ENCODE assay signal across 8 cellular contexts in genomic region chr15:40405501-40406381, GRCh38. TPM values are rescaled to one million over a fixed set of nuclear protein-coding genes. Genes with fewer than 3 reads are reported as not detected.
DNase-seq lines count a peak whose midpoint lies in the region; ATAC-seq and TF ChIP-seq lines count a peak whose summit lies in the region.

Gene IVD, plus strand, starts transcription at chr15:40405795. Its CDS starts 33 bp downstream, at chr15:40405828.

- no peak for TF ChIP-seq POLR2A in testis (IDR thresholded peaks at IDR 0.05)

- intact Hi-C loops in testis (cut with DNase I; ENCODE audit: low total_unique reads): no loop called here

- H3K4me3 ChIP-seq in GM06990 (replicated peaks; ENCODE audit: low read depth, low read length): peak within 1 kb of the TSS; percentile 73
- H3K4me3 ChIP-seq in testis: peak within 1 kb of the TSS; percentile 74 to 77

- H3K4me1 Mint-ChIP-seq in activated naive CD8-positive, alpha-beta T cell (ENCODE audit: low read depth): peaks cover 42% of the 10 kb centered on the region

- no peak for TF ChIP-seq CTCF in GM06990 (IDR thresholded peaks at IDR 0.05; ENCODE audit: insufficient read depth, low read length, poor library complexity, severe bottlenecking)
- no peak for TF ChIP-seq CTCF in omental fat pad (IDR thresholded peaks at IDR 0.05)
- no peak for TF ChIP-seq CTCF in testis (IDR thresholded peaks at IDR 0.05)

- no peaks in the 10 kb centered on the region for H3K27me3 Mint-ChIP-seq in activated naive CD8-positive, alpha-beta T cell

- peak within 1 kb of the TSS; percentile 87 for H3K4me3 Mint-ChIP-seq in activated naive CD8-positive, alpha-beta T cell

- H3K36me3 Mint-ChIP-seq in activated naive CD8-positive, alpha-beta T cell: peaks cover under 1% of the 10 kb centered on the region

- no peaks in the 10 kb centered on the region for H3K9me3 ChIP-seq in testis

- WGBS in testis, 2 donors: 1 to 4% methylated on average over 14 to 54 of the region's 54 CpGs

- DNase-seq in GM06990 (ENCODE audit: extremely low read depth, insufficient read length) (peak; percentile 91), NCI-H1105 (lab: John Stamatoyannopoulos, UW) (peak; percentile 77), SKM-1 treated with dmso at 0.1 percent for 144 hours (lab: John Stamatoyannopoulos, UW; ENCODE audit: unreplicated experiment) (peak; percentile 73), glomerular visceral epithelial cell (ENCODE audit: extremely low spot score) (peak; percentile 96), omental fat pad (ENCODE audit: low spot score) (peak; percentile 66), testis (peak; percentile 97)

- H3K27ac Mint-ChIP-seq in activated naive CD8-positive, alpha-beta T cell: peak within 1 kb of the TSS; percentile 94

- H3K36me3 ChIP-seq in GM06990 (ENCODE audit: control insufficient read depth, insufficient read depth, low read length) (peaks cover 12% of the 10 kb centered on the region), testis (ENCODE audit: low read depth, missing control alignments) (no peaks in the 10 kb centered on the region)

- H3K9me3 Mint-ChIP-seq in activated naive CD8-positive, alpha-beta T cell (ENCODE audit: low read depth): no peaks in the 10 kb centered on the region

- peaks cover 7% of the 10 kb centered on the region for H3K4me1 ChIP-seq in testis

- ATAC-seq in HG02610 (IDR thresholded peaks at IDR 0.05; ENCODE audit: unreplicated experiment) (peak; percentile 86), omental fat pad (ENCODE audit: low FRiP score) (peak; percentile 100)

- H3K27me3 ChIP-seq in GM06990 (replicated peaks; ENCODE audit: control insufficient read depth, insufficient read depth, low read length): no peaks in the 10 kb centered on the region
- no peaks in the 10 kb centered on the region for H3K27me3 ChIP-seq in testis

- H3K27ac ChIP-seq in testis: peak within 1 kb of the TSS; percentile 34 to 72

RNA-seq across cellular contexts. Expression of gene IVD, which starts in this region (rescaled TPM):
- total RNA-seq in omental fat pad (10 to 100 TPM; 45.0 to 63.5 (median 54.2) TPM), testis (10 to 100 TPM; 79.1 to 94.7 TPM)
- polyA plus RNA-seq in testis (ENCODE audit: insufficient read depth, low read depth, low replicate concordance): 88.7 TPM

Comparison
In these comparisons a context has a peak if more than half of its experiments do, and no peak if none do; other contexts are left out.
1. Peak in every context shown above with its lines: DNase-seq, ATAC-seq, H3K4me3 ChIP-seq and H3K27ac ChIP-seq.